In genomic region chr10:28291881-28292297, GRCh38 we compare ENCODE assay signal across 1 cellular context.
TF ChIP-seq lines count a peak whose summit lies in the region.

No MANE protein-coding gene starts in this region.

TF ChIP-seq in IMR-90, 13 proteins besides CTCF, POLR2A, EP300 and RAD21:
- TF ChIP-seq CEBPB (IDR thresholded peaks at IDR 0.05; ENCODE audit: low read depth, low read length) (peak; percentile 68), RCOR1 (IDR thresholded peaks at IDR 0.05; ENCODE audit: insufficient replicate concordance, low read length) (no peak), ELK1 (IDR thresholded peaks at IDR 0.05; ENCODE audit: borderline replicate concordance, low read depth, low read length) (no peak), BHLHE40 (IDR thresholded peaks at IDR 0.05; ENCODE audit: low read depth, low read length) (peak; percentile 58), USF2 (IDR thresholded peaks at IDR 0.05; ENCODE audit: low read depth, low read length) (no peak), NFE2L2 (IDR thresholded peaks at IDR 0.05; ENCODE audit: low read depth, low read length) (no peak), RFX5 (IDR thresholded peaks at IDR 0.05; ENCODE audit: low read depth, low read length) (no peak), CHD1 (IDR thresholded peaks at IDR 0.05; ENCODE audit: low read depth, low read length) (no peak), MAFK (IDR thresholded peaks at IDR 0.05; ENCODE audit: low read depth, low read length) (no peak), MXI1 (IDR thresholded peaks at IDR 0.05; ENCODE audit: borderline replicate concordance, low read depth, low read length) (peak; percentile 33; the same call in 1 of the 2 replicates), FOS (IDR thresholded peaks at IDR 0.05; ENCODE audit: low read depth, low read length) (peak; percentile 97), MAZ (IDR thresholded peaks at IDR 0.05; ENCODE audit: borderline replicate concordance, low read depth, low read length) (no peak), SMC3 (IDR thresholded peaks at IDR 0.05; ENCODE audit: low read depth, low read length) (no peak)
